Comparison of ENCODE assay signal across 26 cellular contexts in genomic region chr1:207903767-207904166, GRCh38. TPM values are rescaled to one million over a fixed set of nuclear protein-coding genes. Genes with fewer than 3 reads are reported as not detected.
DNase-seq lines count a peak whose midpoint lies in the region; ATAC-seq, FAIRE-seq and TF ChIP-seq lines count a peak whose summit lies in the region.
"Had no signal": no experiment of that assay in that cellular context is flagged by ENCODE, and none has a peak within 500 bp of the region (broad histone marks: within the 10 kb centered on the region; RNA-seq: fewer than 3 reads in every experiment).

No MANE protein-coding gene starts in this region.

- intact Hi-C loops in K562 (cut with micrococcal nuclease), result loop anchor here (10.0 kb wide), 1 partner anchor 331 kb away; no protein-coding TSS in a partner anchor

- peaks cover 10 to 33% of the 10 kb centered on the region in 2 experiments; a peak in 4 of 5 replicates for H3K4me1 ChIP-seq in K562 (replicated peaks in 1 of 2; ENCODE audit: control insufficient read depth in 2 of 2, insufficient read depth in 2 of 2, low read length in 2 of 2)
- H3K4me1 ChIP-seq: BE2C, body of pancreas had no signal

- peak overlapping the region in 1 of 2 donors; percentile 72 for H3K27ac Mint-ChIP-seq in stimulated activated naive CD8-positive, alpha-beta T cell treated with anti-CD3 and anti-CD28 coated beads, Interleukin-15, amount 100 ng/mL, for 72 hours
- H3K27ac Mint-ChIP-seq: activated naive CD8-positive, alpha-beta T cell treated with anti-CD3 and anti-CD28 coated beads, Interleukin-2, amount 10 ng/mL, durations not matched to agents 7 days and 5 days; WTC11 had no signal

- no TSS peak for BruUV-seq in K562 (replicated peaks; lab: Mats Ljungman, UMichigan)

- H3K4me1 Mint-ChIP-seq in stimulated activated naive CD8-positive, alpha-beta T cell treated with anti-CD3 and anti-CD28 coated beads, Interleukin-15, amount 100 ng/mL, for 72 hours, result peaks cover 32% of the 10 kb centered on the region

- no peaks in the 10 kb centered on the region for H3K36me3 ChIP-seq in K562 (ENCODE audit: control insufficient read depth, insufficient read depth, low read length)
- H3K36me3 ChIP-seq: BE2C had no signal

- DNase-seq in stimulated activated naive CD8-positive, alpha-beta T cell treated with anti-CD3 and anti-CD28 coated beads, Interleukin-15, amount 100 ng/mL, for 72 hours, result no peak
- no peak for DNase-seq in stimulated activated naive CD8-positive, alpha-beta T cell treated with anti-CD3 and anti-CD28 coated beads, Interleukin-15, Interleukin-2, amounts not matched to agents 100 U/mL and 50 U/mL, for 24 hours
- no peak for DNase-seq in K562 (ENCODE audit: extremely low read depth in 1 of 4, low spot score in 3 of 4)
- peak; percentile 50 for DNase-seq in fibroblast of pulmonary artery (ENCODE audit: low read depth)
- DNase-seq in stimulated activated naive CD4-positive, alpha-beta T cell (lab: John Stamatoyannopoulos, UW), result no peak
- no peak for DNase-seq in germinal center (ENCODE audit: low spot score)
- DNase-seq: activated CD4-positive, alpha-beta T cell treated with anti-CD3 and anti-CD28 coated beads, Interleukin-2, amount 50 U/mL, for 4 hours; activated naive CD8-positive, alpha-beta T cell treated with anti-CD3 and anti-CD28 coated beads, Interleukin-2, amount 10 ng/mL, durations not matched to agents 7 days and 5 days; BE2C; body of pancreas; effector CD4-positive, alpha-beta T cell; GOT3; naive thymus-derived CD8-positive, alpha-beta T cell; NCI-H1092; NCI-H1930; NCI-H748 treated with DMSO at 0.1 percent for 48 hours; SHP77; stimulated activated CD4-positive, alpha-beta T cell treated with anti-CD3 and anti-CD28 coated beads, Interleukin-1b, Interleukin-23, amount 100 ng/mL, for 48 hours; T1000 had no signal

- WGBS in K562 (ENCODE audit: insufficient coverage, low coverage, missing lambda C conversion rate), result 9% methylated on average over 3 of the region's 3 CpGs

- H3K9ac ChIP-seq in K562 (ENCODE audit: insufficient read depth in 1 of 2, low read depth in 2 of 2, low read length in 2 of 2), result no peak overlapping the region
- H3K9ac ChIP-seq: KMS-11 had no signal

- H3K9me3 ChIP-seq in K562 (replicated peaks; ENCODE audit: control insufficient read depth, insufficient read depth, low read depth, low read length), result no peaks in the 10 kb centered on the region
- H3K9me3 ChIP-seq: BE2C, body of pancreas had no signal

- H3K4me2 ChIP-seq in K562 (ENCODE audit: insufficient read depth, low read length), result no peak overlapping the region
- H3K4me2 ChIP-seq: KMS-11 had no signal

- no peaks in the 10 kb centered on the region for H3K9me1 ChIP-seq in K562 (ENCODE audit: control insufficient read depth, insufficient read depth, low read length)

- no peaks in the 10 kb centered on the region for H4K20me1 ChIP-seq in K562 (replicated peaks; ENCODE audit: control insufficient read depth, insufficient read depth, low read length)

- H3K4me3 ChIP-seq in K562, result no peak overlapping the region
- H3K4me3 ChIP-seq in fibroblast of pulmonary artery (replicated peaks; ENCODE audit: low read depth, low read length), result no peak overlapping the region
- H3K4me3 ChIP-seq: body of pancreas, skin epidermis had no signal

- no peak for FAIRE-seq in K562 (lab: Jason Lieb, UNC)
- FAIRE-seq: HTR-8/SVneo had no signal

- POLR2A ChIA-PET in K562 (lab: Yijun Ruan, JAX), result interaction anchor here (0.6 to 2.0 kb wide), 6 partner anchors 9 to 314 kb away, joined by 3 to 7 read pairs (median 3); no protein-coding TSS in a partner anchor

- CTCF ChIA-PET in K562 (lab: Yijun Ruan, JAX; ENCODE audit: low intra/inter-chr PET ratio), result no interaction called here

- H3K27ac ChIP-seq in K562 (ENCODE audit: extremely low read depth, low read depth, low read length), result no peak overlapping the region
- H3K27ac ChIP-seq: body of pancreas, KMS-11 had no signal

- TF ChIP-seq RAD21 in K562 (CRISPR knock-in tag; conservative IDR thresholded peaks at IDR 0.05 in 1 of 2, IDR thresholded peaks at IDR 0.05 in 1 of 2), result no peak

- H3K79me2 ChIP-seq in K562 (ENCODE audit: control insufficient read depth, insufficient read depth, low read length), result no peaks in the 10 kb centered on the region

- in situ Hi-C loops in K562 (cut with MboI), result no loop called here

- no peak for TF ChIP-seq POLR2A in K562 (conservative IDR thresholded peaks at IDR 0.05)

- H3K9me3 Mint-ChIP-seq in stimulated activated naive CD8-positive, alpha-beta T cell treated with anti-CD3 and anti-CD28 coated beads, Interleukin-15, amount 100 ng/mL, for 72 hours, result no peaks in the 10 kb centered on the region
- H3K9me3 Mint-ChIP-seq: activated naive CD8-positive, alpha-beta T cell treated with anti-CD3 and anti-CD28 coated beads, Interleukin-2, amount 10 ng/mL, durations not matched to agents 7 days and 5 days; naive thymus-derived CD8-positive, alpha-beta T cell; WTC11 had no signal

- no peak overlapping the region for H3K4me3 Mint-ChIP-seq in stimulated activated naive CD8-positive, alpha-beta T cell treated with anti-CD3 and anti-CD28 coated beads, Interleukin-15, amount 100 ng/mL, for 72 hours
- H3K4me3 Mint-ChIP-seq: activated naive CD8-positive, alpha-beta T cell treated with anti-CD3 and anti-CD28 coated beads, Interleukin-2, amount 10 ng/mL, durations not matched to agents 7 days and 5 days; naive thymus-derived CD8-positive, alpha-beta T cell; WTC11 had no signal

- peaks cover 19% of the 10 kb centered on the region for H3K27me3 Mint-ChIP-seq in stimulated activated naive CD8-positive, alpha-beta T cell treated with anti-CD3 and anti-CD28 coated beads, Interleukin-15, amount 100 ng/mL, for 72 hours

- no peaks in the 10 kb centered on the region for H3K27me3 ChIP-seq in K562 (ENCODE audit: control insufficient read depth in 2 of 2, insufficient read depth in 2 of 2, low read length in 2 of 2)
- H3K27me3 ChIP-seq: BE2C, body of pancreas had no signal

- peak; percentile 65 for ATAC-seq in stimulated activated naive CD8-positive, alpha-beta T cell treated with anti-CD3 and anti-CD28 coated beads, Interleukin-15, amount 100 ng/mL, for 72 hours
- no peak for ATAC-seq in stimulated activated naive CD8-positive, alpha-beta T cell treated with anti-CD3 and anti-CD28 coated beads, Interleukin-15, Interleukin-2, amounts not matched to agents 100 U/mL and 50 U/mL, for 24 hours
- ATAC-seq in K562, result no peak
- no peak for ATAC-seq in HG03442 (IDR thresholded peaks at IDR 0.05; ENCODE audit: unreplicated experiment)
- no peak for ATAC-seq in GM19035 (IDR thresholded peaks at IDR 0.05; ENCODE audit: unreplicated experiment)
- ATAC-seq: body of pancreas; naive thymus-derived CD8-positive, alpha-beta T cell; WTC11 had no signal

- peak overlapping the region; percentile 65 for H2AFZ ChIP-seq in K562 (ENCODE audit: low read depth, low read length)

- TF ChIP-seq CTCF in K562 (IDR thresholded peaks at IDR 0.05 in 2 of 3, conservative IDR thresholded peaks at IDR 0.05 in 1 of 3; ENCODE audit: insufficient read depth in 2 of 3, low read depth in 1 of 3, low read length in 3 of 3) (no peak), fibroblast of pulmonary artery (IDR thresholded peaks at IDR 0.05; ENCODE audit: low read length, missing control alignments) (no peak)

- no peak for TF ChIP-seq EP300 in K562 (IDR thresholded peaks at IDR 0.05; ENCODE audit: low read length)

TF ChIP-seq in K562, 482 proteins besides CTCF, POLR2A, EP300 and RAD21 (continues in another document):
- TF ChIP-seq L3MBTL2 (IDR thresholded peaks at IDR 0.05), result 0 out of 2 replicates have a peak, but pooled peaks have one; percentile 13
- TF ChIP-seq ZNF830 (CRISPR knock-in tag; IDR thresholded peaks at IDR 0.05), result no peak
- TF ChIP-seq NFXL1 (CRISPR knock-in tag; IDR thresholded peaks at IDR 0.05), result no peak
- TF ChIP-seq BRF2 (IDR thresholded peaks at IDR 0.05; ENCODE audit: borderline replicate concordance, insufficient read depth, insufficient read length), result no peak
- no peak for TF ChIP-seq CCAR2 (IDR thresholded peaks at IDR 0.05; ENCODE audit: low read depth, low read length)
- TF ChIP-seq PTBP1 (IDR thresholded peaks at IDR 0.05; ENCODE audit: low read depth, low read length), result no peak
- no peak for TF ChIP-seq POLR2G (IDR thresholded peaks at IDR 0.05; ENCODE audit: low read depth, low read length)
- no peak for TF ChIP-seq ASH1L (IDR thresholded peaks at IDR 0.05; ENCODE audit: borderline replicate concordance, low read depth, partially characterized antibody)

RNA-seq across cellular contexts. Expression of gene CD34, which starts 7.2 kb away (rescaled TPM):
- not detected in 2 replicates for total RNA-seq in K562 (2011; cell fraction: chromatin; rRNA removed; ENCODE audit: low replicate concordance)
- total RNA-seq in K562 (2011; cell fraction: nucleolus; rRNA removed), result not detected in 2 replicates
- not detected in 2 replicates for total RNA-seq in K562 (2011; cell fraction: nucleoplasm; rRNA removed)
- total RNA-seq in K562 (2014; rRNA removed) (not detected in 2 replicates), K562 (2014; rRNA removed; fragmentation: Illumina TruSeq; extraction: Trizol) (not detected in 2 replicates), K562 (2015; rRNA removed; fragmentation: Illumina TruSeq; extraction: Trizol) (not detected in 2 replicates), K562 (2021) (0.13 TPM in 1 of 2 replicates, not detected in the other)
- polyA plus RNA-seq in K562 (2011; rRNA removed) (0.03 TPM in 1 of 2 replicates, not detected in the other), K562 (2014; fragmentation: Illumina TruSeq; extraction: Trizol) (not detected in 2 replicates), K562 (2014; fragmentation: Nextera tagmentation; extraction: Ambion mirVana) (not detected), K562 (2014; rRNA removed) (not detected in 2 replicates)
- not detected in 2 replicates for polyA plus RNA-seq in K562 (2011; cell fraction: cytosol; rRNA removed)
- polyA plus RNA-seq in K562 (2011; cell fraction: nucleus; rRNA removed), result not detected in 2 replicates
- not detected in 2 replicates for polyA plus RNA-seq in K562 (2012)
- polyA minus RNA-seq in K562 (2011; rRNA and poly(A)+ RNA removed), result 0.06 TPM in 1 of 2 replicates, not detected in the other
- polyA minus RNA-seq in K562 (2011; cell fraction: cytosol; rRNA and poly(A)+ RNA removed), result not detected in 2 replicates
- polyA minus RNA-seq in K562 (2011; cell fraction: nucleus; rRNA and poly(A)+ RNA removed), result not detected in 2 replicates
- total RNA-seq: A673; activated naive CD8-positive, alpha-beta T cell treated with anti-CD3 and anti-CD28 coated beads, Interleukin-2, amount 10 ng/mL, durations not matched to agents 7 days and 5 days; naive thymus-derived CD8-positive, alpha-beta T cell had no signal
- polyA plus RNA-seq: naive thymus-derived CD8-positive, alpha-beta T cell had no signal
